ENCODE assay signal across 2 cellular contexts in genomic region chr4:82279550-82279949, GRCh38.
DNase-seq lines count a peak whose midpoint lies in the region; ATAC-seq, FAIRE-seq and TF ChIP-seq lines count a peak whose summit lies in the region.
"Not testable (repeated sequence)": the region's sequence is repeated elsewhere in the genome, so short reads cannot be mapped to it uniquely, and the experiment has no call there.

No MANE protein-coding gene starts in this region.

- not testable (repeated sequence) for H2AFZ ChIP-seq in K562 (ENCODE audit: low read depth, low read length)

- BruUV-seq in K562 (replicated peaks; lab: Mats Ljungman, UMichigan), result not testable (repeated sequence)

- H3K36me3 ChIP-seq in HEK293 (ENCODE audit: control insufficient read depth in 2 of 2, insufficient read depth in 1 of 2, low read length in 2 of 2); K562 (ENCODE audit: control insufficient read depth, insufficient read depth, low read length): not testable (repeated sequence)

- TF ChIP-seq EP300 in K562 (IDR thresholded peaks at IDR 0.05; ENCODE audit: low read length), result not testable (repeated sequence)

- in situ Hi-C loops in K562 (cut with MboI), result loop anchor here (10.0 kb wide), 1 partner anchor 885 kb away; no protein-coding TSS in a partner anchor

- H3K9me3 ChIP-seq in HEK293 (ENCODE audit: control insufficient read depth, insufficient read depth, low read depth, low read length); K562 (replicated peaks; ENCODE audit: control insufficient read depth, insufficient read depth, low read depth, low read length): not testable (repeated sequence)

- TF ChIP-seq RAD21 in K562 (CRISPR knock-in tag; conservative IDR thresholded peaks at IDR 0.05 in 1 of 2, IDR thresholded peaks at IDR 0.05 in 1 of 2), result not testable (repeated sequence)

- not testable (repeated sequence) for TF ChIP-seq POLR2A in K562 (conservative IDR thresholded peaks at IDR 0.05)

- not testable (repeated sequence) for DNase-seq in K562 (ENCODE audit: extremely low read depth in 1 of 4, low spot score in 3 of 4)

- intact Hi-C loops in K562 (cut with micrococcal nuclease), result loop anchor here (5.0 to 10.0 kb wide), 3 partner anchors 185 to 458 kb away; no protein-coding TSS in a partner anchor

- not testable (repeated sequence) for H3K4me1 ChIP-seq in HEK293 (ENCODE audit: control insufficient read depth, insufficient read depth, low read length); K562 (replicated peaks in 1 of 2; ENCODE audit: control insufficient read depth in 2 of 2, insufficient read depth in 2 of 2, low read length in 2 of 2)

- CTCF ChIA-PET in HEK293 (lab: Yijun Ruan, JAX); K562 (lab: Yijun Ruan, JAX; ENCODE audit: low intra/inter-chr PET ratio): not testable (repeated sequence)

- TF ChIP-seq CTCF in HEK293 (tag by site-specific recombination; IDR thresholded peaks at IDR 0.05); K562 (IDR thresholded peaks at IDR 0.05 in 2 of 3, conservative IDR thresholded peaks at IDR 0.05 in 1 of 3; ENCODE audit: insufficient read depth in 2 of 3, low read depth in 1 of 3, low read length in 3 of 3): not testable (repeated sequence)

- not testable (repeated sequence) for ATAC-seq in K562

- not testable (repeated sequence) for H3K9me1 ChIP-seq in K562 (ENCODE audit: control insufficient read depth, insufficient read depth, low read length)

- H3K27me3 ChIP-seq in K562 (ENCODE audit: control insufficient read depth in 2 of 2, insufficient read depth in 2 of 2, low read length in 2 of 2), result peaks cover 12 to 17% of the 10 kb centered on the region in 2 experiments; a peak in 4 of 5 replicates

- H3K9ac ChIP-seq in K562 (ENCODE audit: insufficient read depth in 1 of 2, low read depth in 2 of 2, low read length in 2 of 2), result not testable (repeated sequence)

- H3K27ac ChIP-seq in HEK293 (ENCODE audit: extremely low read depth, low read depth, low read length); K562 (ENCODE audit: extremely low read depth, low read depth, low read length): not testable (repeated sequence)

- H4K20me1 ChIP-seq in K562 (replicated peaks; ENCODE audit: control insufficient read depth, insufficient read depth, low read length), result not testable (repeated sequence)

- not testable (repeated sequence) for H3K4me2 ChIP-seq in K562 (ENCODE audit: insufficient read depth, low read length)

- WGBS in K562 (ENCODE audit: insufficient coverage, low coverage, missing lambda C conversion rate), result 3% methylated on average over 4 of the region's 4 CpGs

- not testable (repeated sequence) for H3K79me2 ChIP-seq in K562 (ENCODE audit: control insufficient read depth, insufficient read depth, low read length)

- FAIRE-seq in K562 (lab: Jason Lieb, UNC), result not testable (repeated sequence)

- not testable (repeated sequence) for H3K4me3 ChIP-seq in HEK293 (ENCODE audit: low read depth, low read length); K562

- POLR2A ChIA-PET in HEK293 (lab: Yijun Ruan, JAX); K562 (lab: Yijun Ruan, JAX): not testable (repeated sequence)

TF ChIP-seq in HEK293, 187 proteins besides CTCF, POLR2A, EP300 and RAD21:
- peak; percentile 90 for TF ChIP-seq ZNF146 (tag by site-specific recombination; IDR thresholded peaks at IDR 0.05)

TF ChIP-seq in K562, 482 proteins besides CTCF, POLR2A, EP300 and RAD21:
- TF ChIP-seq ZNF146 (CRISPR knock-in tag; IDR thresholded peaks at IDR 0.05; ENCODE audit: unreplicated experiment), result peak; percentile 65
- peak; percentile 47 for TF ChIP-seq BCOR (IDR thresholded peaks at IDR 0.05)
